In genomic region chr16:22262460-22262859, GRCh38 we compare ENCODE assay signal across 23 cellular contexts. TPM values are rescaled to one million over a fixed set of nuclear protein-coding genes. Genes with fewer than 3 reads are reported as not detected.
DNase-seq lines count a peak whose midpoint lies in the region; ATAC-seq, FAIRE-seq and TF ChIP-seq lines count a peak whose summit lies in the region.
"Had no signal": no experiment of that assay in that cellular context is flagged by ENCODE, and none has a peak within 500 bp of the region (broad histone marks: within the 10 kb centered on the region; RNA-seq: fewer than 3 reads in every experiment).

No MANE protein-coding gene starts in this region.

- FAIRE-seq in pancreas (lab: Jason Lieb, UNC), result no peak
- FAIRE-seq: GM19239 had no signal

- H3K27ac ChIP-seq in CD8-positive, alpha-beta T cell (ENCODE audit: low read depth, low read length), result no peak overlapping the region
- H3K27ac ChIP-seq in pancreas (no peak overlapping the region), thyroid gland (no peak overlapping the region)
- H3K27ac ChIP-seq: gastroesophageal sphincter, prostate gland, SJCRH30, upper lobe of right lung had no signal

- no peak for TF ChIP-seq POLR2A in thyroid gland (IDR thresholded peaks at IDR 0.05)

- H3K4me1 ChIP-seq in CD8-positive, alpha-beta T cell (ENCODE audit: insufficient read depth, low read length), result peaks cover 14% of the 10 kb centered on the region
- H3K4me1 ChIP-seq in pancreas (no peaks in the 10 kb centered on the region), thyroid gland (no peaks in the 10 kb centered on the region)
- H3K4me1 ChIP-seq: BE2C, gastroesophageal sphincter, prostate gland, SJCRH30, upper lobe of right lung had no signal

- intact Hi-C loops in CD8-positive, alpha-beta T cell (cut with DNase I, micrococcal nuclease), result no loop called here
- intact Hi-C loops in pancreas (cut with DNase I), result no loop called here
- intact Hi-C loops in thyroid gland (cut with DNase I), result no loop called here

- H3K4me1 Mint-ChIP-seq in CD8-positive, alpha-beta T cell (ENCODE audit: low read depth), result peaks cover 28% of the 10 kb centered on the region
- H3K4me1 Mint-ChIP-seq in activated T-cell treated with anti-CD3 and anti-CD28 coated beads, Interleukin-2, amount 50 U/mL, for 72 hours (ENCODE audit: low read depth), result peaks cover 13% of the 10 kb centered on the region
- H3K4me1 Mint-ChIP-seq: IgD-negative memory B cell had no signal

- H3K4me3 ChIP-seq in CD8-positive, alpha-beta T cell (ENCODE audit: low read depth, low read length), result no peak overlapping the region
- no peak overlapping the region for H3K4me3 ChIP-seq in fibroblast of the aortic adventitia (ENCODE audit: low read depth, low read length)
- no peak overlapping the region for H3K4me3 ChIP-seq in pancreas
- H3K4me3 ChIP-seq in thyroid gland (replicated peaks in 1 of 3), result no peak overlapping the region
- H3K4me3 ChIP-seq: gastroesophageal sphincter, lung, prostate gland, SJCRH30, upper lobe of right lung had no signal

- H3K27me3 ChIP-seq in CD8-positive, alpha-beta T cell (ENCODE audit: insufficient read depth, low read length), result no peaks in the 10 kb centered on the region
- H3K27me3 ChIP-seq in pancreas, result no peaks in the 10 kb centered on the region
- H3K27me3 ChIP-seq in thyroid gland, result no peaks in the 10 kb centered on the region
- H3K27me3 ChIP-seq: BE2C, gastroesophageal sphincter, SJCRH30, upper lobe of right lung had no signal

- H3K36me3 Mint-ChIP-seq in CD8-positive, alpha-beta T cell, result peaks cover 65% of the 10 kb centered on the region
- H3K36me3 Mint-ChIP-seq in activated T-cell treated with anti-CD3 and anti-CD28 coated beads, Interleukin-2, amount 50 U/mL, for 72 hours (ENCODE audit: insufficient read depth in 2 of 2), result peaks cover 4 to 20% of the 10 kb centered on the region in 2 donors

- POLR2A ChIA-PET in CD8-positive, alpha-beta T cell (lab: Charles Lee), result no interaction called here

- no peaks in the 10 kb centered on the region for H3K9me3 Mint-ChIP-seq in CD8-positive, alpha-beta T cell
- H3K9me3 Mint-ChIP-seq in activated T-cell treated with anti-CD3 and anti-CD28 coated beads, Interleukin-2, amount 50 U/mL, for 72 hours, result no peaks in the 10 kb centered on the region
- H3K9me3 Mint-ChIP-seq: naive thymus-derived CD4-positive, alpha-beta T cell had no signal

- H3K27me3 Mint-ChIP-seq in CD8-positive, alpha-beta T cell (ENCODE audit: low read depth), result no peaks in the 10 kb centered on the region
- no peaks in the 10 kb centered on the region for H3K27me3 Mint-ChIP-seq in activated T-cell treated with anti-CD3 and anti-CD28 coated beads, Interleukin-2, amount 50 U/mL, for 72 hours (ENCODE audit: low read depth)
- H3K27me3 Mint-ChIP-seq: IgD-negative memory B cell; naive thymus-derived CD4-positive, alpha-beta T cell had no signal

- CTCF ChIA-PET in CD8-positive, alpha-beta T cell (lab: Charles Lee), result interaction anchor here (1.3 kb wide), 1 partner anchor 20 kb away, joined by 3 read pairs; no protein-coding TSS in a partner anchor

- H3K4me3 Mint-ChIP-seq in CD8-positive, alpha-beta T cell, result no peak overlapping the region
- H3K4me3 Mint-ChIP-seq in activated T-cell treated with anti-CD3 and anti-CD28 coated beads, Interleukin-2, amount 50 U/mL, for 72 hours, result no peak overlapping the region
- H3K4me3 Mint-ChIP-seq: IgD-negative memory B cell; naive thymus-derived CD4-positive, alpha-beta T cell had no signal

- H3K27ac Mint-ChIP-seq in CD8-positive, alpha-beta T cell, result peak overlapping the region; percentile 49
- H3K27ac Mint-ChIP-seq in activated T-cell treated with anti-CD3 and anti-CD28 coated beads, Interleukin-2, amount 50 U/mL, for 72 hours, result peak overlapping the region; percentile 68

- H3K36me3 ChIP-seq in CD8-positive, alpha-beta T cell (ENCODE audit: insufficient read depth, low read length), result peaks cover 18% of the 10 kb centered on the region
- H3K36me3 ChIP-seq in pancreas (peaks cover 9 to 56% (median 37%) of the 10 kb centered on the region in 3 donors), thyroid gland (peaks cover 41 to 51% of the 10 kb centered on the region in 2 donors)

- 89 to 100% methylated on average over 4 of the region's 4 CpGs for WGBS in pancreas, 2 donors
- 70 to 87% methylated on average over 4 of the region's 4 CpGs for WGBS in thyroid gland, 2 donors

- no peak for TF ChIP-seq CTCF in CD8-positive, alpha-beta T cell (IDR thresholded peaks at IDR 0.05)
- TF ChIP-seq CTCF in fibroblast of the aortic adventitia (IDR thresholded peaks at IDR 0.05; ENCODE audit: insufficient read depth, low read length) (no peak), pancreas (IDR thresholded peaks at IDR 0.05) (no peak), thyroid gland (IDR thresholded peaks at IDR 0.05) (no peak)

- H3K9me3 ChIP-seq in CD8-positive, alpha-beta T cell (ENCODE audit: low read length), result no peaks in the 10 kb centered on the region
- H3K9me3 ChIP-seq in pancreas (no peaks in the 10 kb centered on the region), thyroid gland (no peaks in the 10 kb centered on the region)
- H3K9me3 ChIP-seq: BE2C, prostate gland, SJCRH30, upper lobe of right lung had no signal

- ATAC-seq in CD8-positive, alpha-beta T cell, result peak; percentile 51
- peak; percentile 61 to 82 for ATAC-seq in activated T-cell treated with anti-CD3 and anti-CD28 coated beads, Interleukin-2, amount 50 U/mL, for 72 hours (replicated peaks in 1 of 2)
- no peak for ATAC-seq in pancreas
- ATAC-seq: gastroesophageal sphincter; HCT116; naive thymus-derived CD4-positive, alpha-beta T cell; upper lobe of right lung had no signal

- DNase-seq in CD8-positive, alpha-beta T cell, result no peak
- DNase-seq in GM03348 (ENCODE audit: low spot score) (peak; percentile 40), fibroblast of the aortic adventitia (ENCODE audit: low read depth) (peak; percentile 22), cortex of kidney (lab: John Stamatoyannopoulos, UW) (no peak), pancreas (no peak), SKM-1 (lab: John Stamatoyannopoulos, UW; ENCODE audit: unreplicated experiment) (no peak), thyroid gland (no peak)
- DNase-seq in activated T-cell treated with anti-CD3 and anti-CD28 coated beads, Interleukin-2, amount 50 U/mL, for 72 hours, result peak in 1 of 2 donors; percentile 5
- DNase-seq: BE2C; MV-4-11; naive thymus-derived CD4-positive, alpha-beta T cell; NCI-H2029 treated with DMSO at 0.1 percent for 48 hours; NCI-H510A; SJCRH30; stimulated activated CD4-positive, alpha-beta T cell treated with anti-CD3 and anti-CD28 coated beads, Interleukin-12 subunit alpha, Interleukin-12 subunit beta, amount 100 ng/mL, for 4 hours; stimulated activated naive CD4-positive, alpha-beta T cell; upper lobe of right lung had no signal

RNA-seq across cellular contexts. Expression of gene POLR3E, which starts 34.7 kb away (rescaled TPM):
- total RNA-seq in CD8-positive, alpha-beta T cell, result 100 to 1,000 TPM; 300 to 307 TPM
- total RNA-seq in activated T-cell treated with anti-CD3 and anti-CD28 coated beads, Interleukin-2, amount 50 U/mL, for 72 hours, result 10 to 100 TPM; 57.5 to 59.5 TPM
- total RNA-seq in fibroblast of the aortic adventitia (ENCODE audit: low replicate concordance), result 8.6 and 29.5 TPM in 2 replicates
- total RNA-seq in pancreas, result 10 to 100 TPM; 26.3 to 38.3 (median 31.9) TPM
- polyA plus RNA-seq in pancreas, result 10 to 100 TPM; 26.6 to 28.4 TPM
- 100 to 1,000 TPM in 1 of 4 donors, 10 to 100 TPM in 3; 66.7 to 115 (median 82.8) TPM for total RNA-seq in thyroid gland

RNA-seq across cellular contexts. Expression of gene EEF2K, which starts 56.4 kb away (rescaled TPM):
- 10 to 100 TPM; 14.4 to 14.6 TPM for total RNA-seq in CD8-positive, alpha-beta T cell
- total RNA-seq in activated T-cell treated with anti-CD3 and anti-CD28 coated beads, Interleukin-2, amount 50 U/mL, for 72 hours, result 10 to 100 TPM; 19.4 to 23.9 TPM
- total RNA-seq in fibroblast of the aortic adventitia (ENCODE audit: low replicate concordance) (34.4 and 57.3 TPM in 2 replicates), pancreas (10 to 100 TPM; 15.0 to 21.1 (median 18.2) TPM), thyroid gland (10 to 100 TPM; 15.6 to 21.3 (median 19.9) TPM)
- polyA plus RNA-seq in pancreas, result 1 to 10 TPM; 6.1 to 9.2 TPM

Comparison
In these comparisons a context has a peak if more than half of its experiments do, and no peak if none do; other contexts are left out.
1. ATAC-seq: peak in CD8-positive, alpha-beta T cell (single experiment) and activated T-cell treated with anti-CD3 and anti-CD28 coated beads, Interleukin-2, amount 50 U/mL, for 72 hours (2 of 2); none in pancreas (0 of 4).
2. DNase-seq: peak in GM03348 (single experiment) and fibroblast of the aortic adventitia (single experiment); none in CD8-positive, alpha-beta T cell (0 of 7), cortex of kidney (single experiment), pancreas (0 of 6), SKM-1 (single experiment) and thyroid gland (0 of 2).